Comparison of ENCODE assay signal across 30 cellular contexts in genomic region chr14:96589577-96589976, GRCh38.
"Had no signal": no experiment of that assay in that cellular context is flagged by ENCODE, and none has a peak within 500 bp of the region (broad histone marks: within the 10 kb centered on the region; RNA-seq: fewer than 3 reads in every experiment).

No MANE protein-coding gene starts in this region.

- FAIRE-seq: astrocyte, K562 had no signal

- H3K9me3 Mint-ChIP-seq: activated CD8-positive, alpha-beta T cell treated with anti-CD3 and anti-CD28 coated beads for 36 hours; activated naive CD4-positive, alpha-beta T cell treated with anti-CD3 and anti-CD28 coated beads for 36 hours; activated T-helper 17 cell treated with anti-CD3 and anti-CD28 coated beads, Interleukin-2, amount 50 U/mL, for 72 hours; brain; T-cell had no signal

- H3K36me3 ChIP-seq: cardiac muscle cell had no signal

- DNase-seq: activated CD4-positive, alpha-beta T cell treated with anti-CD3 and anti-CD28 coated beads for 4 hours; activated CD4-positive, CD25-positive, alpha-beta regulatory T cell; activated CD8-positive, alpha-beta T cell treated with anti-CD3 and anti-CD28 coated beads for 36 hours; activated gamma-delta T cell; activated naive CD4-positive, alpha-beta T cell treated with anti-CD3 and anti-CD28 coated beads for 36 hours; activated T-cell treated with anti-CD3 and anti-CD28 coated beads for 4 hours; activated T-cell treated with anti-CD3 and anti-CD28 coated beads, Interleukin-2, amount 50 U/mL, for 48 hours; amygdala; Karpas-422; MM.1S; NCI-H1105 treated with DMSO at 0.1 percent for 48 hours; NCI-H1436 treated with DMSO at 0.1 percent for 48 hours; NCI-H187; NCI-H2081; NCI-H510A treated with DMSO at 0.1 percent for 48 hours; NCI-H69; NK-92 treated with Interleukin-12 subunit alpha and Interleukin-12 subunit beta, amount 100 ng/mL, for 24 hours; OCI-M1; RPMI8226; T-cell had no signal

- H3K36me3 Mint-ChIP-seq: activated naive CD8-positive, alpha-beta T cell; brain; T-cell had no signal

- H3K27ac Mint-ChIP-seq: activated CD8-positive, alpha-beta T cell treated with anti-CD3 and anti-CD28 coated beads for 36 hours; activated naive CD4-positive, alpha-beta T cell treated with anti-CD3 and anti-CD28 coated beads for 36 hours; activated naive CD8-positive, alpha-beta T cell; activated T-helper 17 cell treated with anti-CD3 and anti-CD28 coated beads, Interleukin-2, amount 50 U/mL, for 72 hours; T-cell had no signal

- H3K4me3 Mint-ChIP-seq: activated CD8-positive, alpha-beta T cell treated with anti-CD3 and anti-CD28 coated beads for 36 hours; activated naive CD4-positive, alpha-beta T cell treated with anti-CD3 and anti-CD28 coated beads for 36 hours; activated naive CD8-positive, alpha-beta T cell; activated T-helper 17 cell treated with anti-CD3 and anti-CD28 coated beads, Interleukin-2, amount 50 U/mL, for 72 hours had no signal

- ATAC-seq: activated CD8-positive, alpha-beta T cell treated with anti-CD3 and anti-CD28 coated beads for 36 hours; activated T-helper 17 cell treated with anti-CD3 and anti-CD28 coated beads, Interleukin-2, amount 50 U/mL, for 72 hours; K562; Panc1; Right ventricle myocardium inferior; T-cell had no signal

- H3K4me1 Mint-ChIP-seq: activated T-helper 17 cell treated with anti-CD3 and anti-CD28 coated beads, Interleukin-2, amount 50 U/mL, for 72 hours had no signal

- H3K27ac ChIP-seq: cardiac muscle cell, SK-N-MC, VCaP had no signal

- H3K27me3 Mint-ChIP-seq: activated T-helper 17 cell treated with anti-CD3 and anti-CD28 coated beads, Interleukin-2, amount 50 U/mL, for 72 hours had no signal

- H3K4me3 ChIP-seq: cardiac muscle cell, K562, SK-N-MC had no signal
